In genomic region chrX:136873210-136873609, GRCh38 we compare ENCODE assay signal across 2 cellular contexts.
A peak's percentile ranks its signal among the peaks of the same experiment; 100 is the strongest.
TF ChIP-seq lines count a peak whose summit lies in the region.

No MANE protein-coding gene starts in this region.

TF ChIP-seq in A549, 52 proteins besides CTCF, POLR2A, EP300 and RAD21 (continued from another document):
- TF ChIP-seq HOXA7 (CRISPR knock-in tag; IDR thresholded peaks at IDR 0.05): peak; percentile 75; the same call in 1 of the 2 replicates
TF ChIP-seq in A549: peak in this region for 3; not testable (repeated sequence) for 49.

TF ChIP-seq in K562, 482 proteins besides CTCF, POLR2A, EP300 and RAD21 (continued from another document):
- peak; percentile 13; the same call in 1 of the 2 replicates for TF ChIP-seq PML (IDR thresholded peaks at IDR 0.05; ENCODE audit: low read length)
- peak; percentile 66 for TF ChIP-seq SUPT5H (IDR thresholded peaks at IDR 0.05)
- peak; percentile 17 for TF ChIP-seq HDAC3 (IDR thresholded peaks at IDR 0.05; ENCODE audit: borderline replicate concordance, partially characterized antibody)
- TF ChIP-seq ZNF174 (CRISPR knock-in tag; IDR thresholded peaks at IDR 0.05): 0 out of 2 replicates have a peak, but pooled peaks have one; percentile 29
- TF ChIP-seq ZNF717 (CRISPR knock-in tag; IDR thresholded peaks at IDR 0.05): peak; percentile 69; the same call in 1 of the 2 replicates
- 0 out of 2 replicates have a peak, but pooled peaks have one; percentile 41 for TF ChIP-seq RFX7 (CRISPR knock-in tag; IDR thresholded peaks at IDR 0.05)
- 0 out of 2 replicates have a peak, but pooled peaks have one; percentile 36 for TF ChIP-seq ESRRB (CRISPR knock-in tag; IDR thresholded peaks at IDR 0.05; ENCODE audit: borderline replicate concordance)
- peak; percentile 38; the same call in 1 of the 2 replicates for TF ChIP-seq POLR2AphosphoS5 (IDR thresholded peaks at IDR 0.05; ENCODE audit: control insufficient read depth, insufficient read depth, low read depth, low read length)
- TF ChIP-seq THRAP3 (IDR thresholded peaks at IDR 0.05; ENCODE audit: borderline replicate concordance): 0 out of 2 replicates have a peak, but pooled peaks have one; percentile 36
